Comparison of ENCODE assay signal across 1 cellular context in genomic region chr16:84928679-84929420, GRCh38.
TF ChIP-seq lines count a peak whose summit lies in the region.

No MANE protein-coding gene starts in this region.

TF ChIP-seq in GM23338, 12 proteins besides CTCF, POLR2A, EP300 and RAD21 (continued from another document):
- TF ChIP-seq, protein P1, sequence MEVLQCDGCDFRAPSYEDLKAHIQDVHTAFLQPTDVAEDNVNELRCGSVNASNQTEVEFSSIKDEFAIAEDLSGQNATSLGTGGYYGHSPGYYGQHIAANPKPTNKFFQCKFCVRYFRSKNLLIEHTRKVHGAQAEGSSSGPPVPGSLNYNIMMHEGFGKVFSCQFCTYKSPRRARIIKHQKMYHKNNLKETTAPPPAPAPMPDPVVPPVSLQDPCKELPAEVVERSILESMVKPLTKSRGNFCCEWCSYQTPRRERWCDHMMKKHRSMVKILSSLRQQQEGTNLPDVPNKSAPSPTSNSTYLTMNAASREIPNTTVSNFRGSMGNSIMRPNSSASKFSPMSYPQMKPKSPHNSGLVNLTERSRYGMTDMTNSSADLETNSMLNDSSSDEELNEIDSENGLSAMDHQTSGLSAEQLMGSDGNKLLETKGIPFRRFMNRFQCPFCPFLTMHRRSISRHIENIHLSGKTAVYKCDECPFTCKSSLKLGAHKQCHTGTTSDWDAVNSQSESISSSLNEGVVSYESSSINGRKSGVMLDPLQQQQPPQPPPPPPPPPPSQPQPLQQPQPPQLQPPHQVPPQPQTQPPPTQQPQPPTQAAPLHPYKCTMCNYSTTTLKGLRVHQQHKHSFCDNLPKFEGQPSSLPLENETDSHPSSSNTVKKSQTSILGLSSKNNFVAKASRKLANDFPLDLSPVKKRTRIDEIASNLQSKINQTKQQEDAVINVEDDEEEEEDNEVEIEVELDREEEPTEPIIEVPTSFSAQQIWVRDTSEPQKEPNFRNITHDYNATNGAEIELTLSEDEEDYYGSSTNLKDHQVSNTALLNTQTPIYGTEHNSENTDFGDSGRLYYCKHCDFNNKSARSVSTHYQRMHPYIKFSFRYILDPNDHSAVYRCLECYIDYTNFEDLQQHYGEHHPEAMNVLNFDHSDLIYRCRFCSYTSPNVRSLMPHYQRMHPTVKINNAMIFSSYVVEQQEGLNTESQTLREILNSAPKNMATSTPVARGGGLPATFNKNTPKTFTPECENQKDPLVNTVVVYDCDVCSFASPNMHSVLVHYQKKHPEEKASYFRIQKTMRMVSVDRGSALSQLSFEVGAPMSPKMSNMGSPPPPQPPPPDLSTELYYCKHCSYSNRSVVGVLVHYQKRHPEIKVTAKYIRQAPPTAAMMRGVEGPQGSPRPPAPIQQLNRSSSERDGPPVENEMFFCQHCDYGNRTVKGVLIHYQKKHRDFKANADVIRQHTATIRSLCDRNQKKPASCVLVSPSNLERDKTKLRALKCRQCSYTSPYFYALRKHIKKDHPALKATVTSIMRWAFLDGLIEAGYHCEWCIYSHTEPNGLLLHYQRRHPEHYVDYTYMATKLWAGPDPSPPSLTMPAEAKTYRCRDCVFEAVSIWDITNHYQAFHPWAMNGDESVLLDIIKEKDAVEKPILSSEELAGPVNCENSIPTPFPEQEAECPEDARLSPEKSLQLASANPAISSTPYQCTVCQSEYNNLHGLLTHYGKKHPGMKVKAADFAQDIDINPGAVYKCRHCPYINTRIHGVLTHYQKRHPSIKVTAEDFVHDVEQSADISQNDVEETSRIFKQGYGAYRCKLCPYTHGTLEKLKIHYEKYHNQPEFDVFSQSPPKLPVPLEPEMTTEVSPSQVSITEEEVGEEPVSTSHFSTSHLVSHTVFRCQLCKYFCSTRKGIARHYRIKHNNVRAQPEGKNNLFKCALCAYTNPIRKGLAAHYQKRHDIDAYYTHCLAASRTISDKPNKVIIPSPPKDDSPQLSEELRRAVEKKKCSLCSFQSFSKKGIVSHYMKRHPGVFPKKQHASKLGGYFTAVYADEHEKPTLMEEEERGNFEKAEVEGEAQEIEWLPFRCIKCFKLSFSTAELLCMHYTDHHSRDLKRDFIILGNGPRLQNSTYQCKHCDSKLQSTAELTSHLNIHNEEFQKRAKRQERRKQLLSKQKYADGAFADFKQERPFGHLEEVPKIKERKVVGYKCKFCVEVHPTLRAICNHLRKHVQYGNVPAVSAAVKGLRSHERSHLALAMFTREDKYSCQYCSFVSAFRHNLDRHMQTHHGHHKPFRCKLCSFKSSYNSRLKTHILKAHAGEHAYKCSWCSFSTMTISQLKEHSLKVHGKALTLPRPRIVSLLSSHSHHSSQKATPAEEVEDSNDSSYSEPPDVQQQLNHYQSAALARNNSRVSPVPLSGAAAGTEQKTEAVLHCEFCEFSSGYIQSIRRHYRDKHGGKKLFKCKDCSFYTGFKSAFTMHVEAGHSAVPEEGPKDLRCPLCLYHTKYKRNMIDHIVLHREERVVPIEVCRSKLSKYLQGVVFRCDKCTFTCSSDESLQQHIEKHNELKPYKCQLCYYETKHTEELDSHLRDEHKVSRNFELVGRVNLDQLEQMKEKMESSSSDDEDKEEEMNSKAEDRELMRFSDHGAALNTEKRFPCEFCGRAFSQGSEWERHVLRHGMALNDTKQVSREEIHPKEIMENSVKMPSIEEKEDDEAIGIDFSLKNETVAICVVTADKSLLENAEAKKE (CRISPR knock-in tag; IDR thresholded peaks at IDR 0.05) = no peak
- TF ChIP-seq EZH2 (IDR thresholded peaks at IDR 0.05; ENCODE audit: low read depth, unreplicated experiment) = no peak
- no peak for TF ChIP-seq JUNB (IDR thresholded peaks at IDR 0.05; ENCODE audit: unreplicated experiment)
- TF ChIP-seq, protein P2, sequence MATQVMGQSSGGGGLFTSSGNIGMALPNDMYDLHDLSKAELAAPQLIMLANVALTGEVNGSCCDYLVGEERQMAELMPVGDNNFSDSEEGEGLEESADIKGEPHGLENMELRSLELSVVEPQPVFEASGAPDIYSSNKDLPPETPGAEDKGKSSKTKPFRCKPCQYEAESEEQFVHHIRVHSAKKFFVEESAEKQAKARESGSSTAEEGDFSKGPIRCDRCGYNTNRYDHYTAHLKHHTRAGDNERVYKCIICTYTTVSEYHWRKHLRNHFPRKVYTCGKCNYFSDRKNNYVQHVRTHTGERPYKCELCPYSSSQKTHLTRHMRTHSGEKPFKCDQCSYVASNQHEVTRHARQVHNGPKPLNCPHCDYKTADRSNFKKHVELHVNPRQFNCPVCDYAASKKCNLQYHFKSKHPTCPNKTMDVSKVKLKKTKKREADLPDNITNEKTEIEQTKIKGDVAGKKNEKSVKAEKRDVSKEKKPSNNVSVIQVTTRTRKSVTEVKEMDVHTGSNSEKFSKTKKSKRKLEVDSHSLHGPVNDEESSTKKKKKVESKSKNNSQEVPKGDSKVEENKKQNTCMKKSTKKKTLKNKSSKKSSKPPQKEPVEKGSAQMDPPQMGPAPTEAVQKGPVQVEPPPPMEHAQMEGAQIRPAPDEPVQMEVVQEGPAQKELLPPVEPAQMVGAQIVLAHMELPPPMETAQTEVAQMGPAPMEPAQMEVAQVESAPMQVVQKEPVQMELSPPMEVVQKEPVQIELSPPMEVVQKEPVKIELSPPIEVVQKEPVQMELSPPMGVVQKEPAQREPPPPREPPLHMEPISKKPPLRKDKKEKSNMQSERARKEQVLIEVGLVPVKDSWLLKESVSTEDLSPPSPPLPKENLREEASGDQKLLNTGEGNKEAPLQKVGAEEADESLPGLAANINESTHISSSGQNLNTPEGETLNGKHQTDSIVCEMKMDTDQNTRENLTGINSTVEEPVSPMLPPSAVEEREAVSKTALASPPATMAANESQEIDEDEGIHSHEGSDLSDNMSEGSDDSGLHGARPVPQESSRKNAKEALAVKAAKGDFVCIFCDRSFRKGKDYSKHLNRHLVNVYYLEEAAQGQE (IDR thresholded peaks at IDR 0.05; ENCODE audit: unreplicated experiment) = no peak
- TF ChIP-seq STAT1 (IDR thresholded peaks at IDR 0.05; ENCODE audit: unreplicated experiment) = no peak
- TF ChIP-seq ZNF114 (CRISPR knock-in tag; IDR thresholded peaks at IDR 0.05) = no peak
- no peak for TF ChIP-seq ZNF331 (CRISPR knock-in tag; IDR thresholded peaks at IDR 0.05; ENCODE audit: low read depth)
- TF ChIP-seq, protein P3, sequence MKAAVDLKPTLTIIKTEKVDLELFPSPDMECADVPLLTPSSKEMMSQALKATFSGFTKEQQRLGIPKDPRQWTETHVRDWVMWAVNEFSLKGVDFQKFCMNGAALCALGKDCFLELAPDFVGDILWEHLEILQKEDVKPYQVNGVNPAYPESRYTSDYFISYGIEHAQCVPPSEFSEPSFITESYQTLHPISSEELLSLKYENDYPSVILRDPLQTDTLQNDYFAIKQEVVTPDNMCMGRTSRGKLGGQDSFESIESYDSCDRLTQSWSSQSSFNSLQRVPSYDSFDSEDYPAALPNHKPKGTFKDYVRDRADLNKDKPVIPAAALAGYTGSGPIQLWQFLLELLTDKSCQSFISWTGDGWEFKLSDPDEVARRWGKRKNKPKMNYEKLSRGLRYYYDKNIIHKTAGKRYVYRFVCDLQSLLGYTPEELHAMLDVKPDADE (IDR thresholded peaks at IDR 0.05) = no peak
